ENCODE assay signal across 25 cellular contexts in genomic region chr6:88848870-88849269, GRCh38.
A peak's percentile ranks its signal among the peaks of the same experiment; 100 is the strongest.
DNase-seq lines count a peak whose midpoint lies in the region; ATAC-seq, FAIRE-seq and TF ChIP-seq lines count a peak whose summit lies in the region.
"Had no signal": no experiment of that assay in that cellular context is flagged by ENCODE, and none has a peak within 500 bp of the region (broad histone marks: within the 10 kb centered on the region; RNA-seq: fewer than 3 reads in every experiment).

No MANE protein-coding gene starts in this region.

- no peaks in the 10 kb centered on the region for H3K79me2 ChIP-seq in GM12878 (ENCODE audit: control insufficient read depth, insufficient read depth, low read length)

- peak; percentile 58 for DNase-seq in EH (ENCODE audit: low read depth)
- no peak for DNase-seq in GM12878 (ENCODE audit: low read depth, low spot score)
- DNase-seq in left kidney (ENCODE audit: low read depth, low spot score): peak; percentile 16
- DNase-seq in naive thymus-derived CD4-positive, alpha-beta T cell: no peak
- DNase-seq in stimulated activated CD4-positive, alpha-beta T cell treated with anti-CD3 and anti-CD28 coated beads, Interleukin-4, amount 100 ng/mL, for 24 hours: no peak
- no peak for DNase-seq in SW 1271 (lab: John Stamatoyannopoulos, UW)
- DNase-seq in RPMI8226: no peak
- DNase-seq: Caco-2; CD4-positive, alpha-beta T cell; DMS153; GDM1; GM23248; H9; KG1; NCI-H1092 treated with DMSO at 0.1 percent for 48 hours; NCI-H1436 treated with DMSO at 0.1 percent for 48 hours; NCI-H1930; NCI-H226; NCI-H510A treated with DMSO at 0.1 percent for 48 hours; NCI-H774; OCI-M1 had no signal

- WGBS in GM12878 (ENCODE audit: insufficient coverage, insufficient replicate concordance, low lambda C conversion rate, missing lambda C conversion rate): 100% methylated on average over 1 of the region's 1 CpG

- intact Hi-C loops in GM12878 (cut with micrococcal nuclease; ENCODE audit: unreplicated experiment): no loop called here
- intact Hi-C loops in naive thymus-derived CD4-positive, alpha-beta T cell (cut with micrococcal nuclease): no loop called here

- H3K4me1 Mint-ChIP-seq in naive thymus-derived CD4-positive, alpha-beta T cell: peaks cover 0 to 5% (median 0%) of the 10 kb centered on the region in 7 donors
- H3K4me1 Mint-ChIP-seq: H9 had no signal

- TF ChIP-seq POLR2A in GM12878 (IDR thresholded peaks at IDR 0.05; ENCODE audit: low read depth, low read length): no peak

- no peak for TF ChIP-seq RAD21 in GM12878 (IDR thresholded peaks at IDR 0.05; ENCODE audit: insufficient read depth, low read depth, low read length)

- H4K20me1 ChIP-seq in GM12878 (ENCODE audit: control insufficient read depth, insufficient read depth): no peaks in the 10 kb centered on the region
- H4K20me1 ChIP-seq: BLaER1 had no signal

- no peak overlapping the region for H3K4me3 Mint-ChIP-seq in naive thymus-derived CD4-positive, alpha-beta T cell
- H3K4me3 Mint-ChIP-seq: CD4-positive, alpha-beta T cell; H9 had no signal

- POLR2A ChIA-PET in HEK293 (lab: Yijun Ruan, JAX) (no interaction called here), GM12878 (lab: Charles Lee) (interaction anchor here (0.6 to 1.0 kb wide), 2 partner anchors 10 to 145 kb away, joined by 4 to 9 read pairs; no protein-coding TSS in a partner anchor)
- POLR2A ChIA-PET in naive thymus-derived CD4-positive, alpha-beta T cell (lab: Charles Lee): no interaction called here

- H3K4me3 ChIP-seq in HEK293 (ENCODE audit: low read depth, low read length) (no peak overlapping the region), GM12878 (no peak overlapping the region)
- no peak overlapping the region for H3K4me3 ChIP-seq in naive thymus-derived CD4-positive, alpha-beta T cell (ENCODE audit: low read length)
- H3K4me3 ChIP-seq: BLaER1, GM23248 had no signal

- BruUV-seq in GM12878 (replicated peaks; lab: Mats Ljungman, UMichigan): no TSS peak

- H3K27ac Mint-ChIP-seq in naive thymus-derived CD4-positive, alpha-beta T cell: peak overlapping the region in 3 of 9 donors; percentile 24 to 69 (median 34)
- H3K27ac Mint-ChIP-seq: CD4-positive, alpha-beta T cell had no signal

- no peaks in the 10 kb centered on the region for H3K9me3 ChIP-seq in HEK293 (ENCODE audit: control insufficient read depth, insufficient read depth, low read depth, low read length)
- no peaks in the 10 kb centered on the region; the same call in 2 of the 3 replicates for H3K9me3 ChIP-seq in GM12878 (replicated peaks; ENCODE audit: control insufficient read depth, insufficient read depth, low read length)
- H3K9me3 ChIP-seq in naive thymus-derived CD4-positive, alpha-beta T cell (ENCODE audit: control insufficient read depth in 2 of 3, low read length in 3 of 3): no peaks in the 10 kb centered on the region
- H3K9me3 ChIP-seq: BLaER1, Caco-2 had no signal

- peak; percentile 27; the same call in 1 of the 3 replicates for ATAC-seq in GM12878
- no peak for ATAC-seq in naive thymus-derived CD4-positive, alpha-beta T cell
- ATAC-seq: Right ventricle myocardium inferior had no signal

- RAD21 ChIA-PET in GM12878 (lab: Charles Lee; ENCODE audit: unreplicated experiment): interaction anchor here (1.0 kb wide), 2 partner anchors 9 to 19 kb away, joined by 3 read pairs; no protein-coding TSS in a partner anchor

- in situ Hi-C loops in GM12878 (cut with MboI): no loop called here

- H3K36me3 Mint-ChIP-seq in naive thymus-derived CD4-positive, alpha-beta T cell: peaks cover 3 to 41% (median 32%) of the 10 kb centered on the region in 5 donors

- CTCF ChIA-PET in HEK293 (lab: Yijun Ruan, JAX): interaction anchor here (0.7 kb wide), 1 partner anchor 22 kb away, joined by 5 read pairs; no protein-coding TSS in a partner anchor
- CTCF ChIA-PET in GM12878 (lab: Yijun Ruan, JAX): no interaction called here
- CTCF ChIA-PET in naive thymus-derived CD4-positive, alpha-beta T cell (lab: Charles Lee): no interaction called here

- no peaks in the 10 kb centered on the region for H3K27me3 Mint-ChIP-seq in naive thymus-derived CD4-positive, alpha-beta T cell
- H3K27me3 Mint-ChIP-seq: CD4-positive, alpha-beta T cell had no signal

- H3K27ac ChIP-seq in HEK293 (ENCODE audit: extremely low read depth, low read depth, low read length): no peak overlapping the region
- no peak overlapping the region for H3K27ac ChIP-seq in GM12878 (ENCODE audit: control insufficient read depth, insufficient read depth)
- H3K27ac ChIP-seq in naive thymus-derived CD4-positive, alpha-beta T cell (ENCODE audit: low read depth, low read length): no peak overlapping the region
- H3K27ac ChIP-seq: BLaER1, GM23248 had no signal

- no peak for TF ChIP-seq EP300 in GM12878 (IDR thresholded peaks at IDR 0.05; ENCODE audit: borderline replicate concordance in 1 of 2, control insufficient read depth in 1 of 2, low read depth in 2 of 2, low read length in 2 of 2)

- H3K4me2 ChIP-seq in GM12878 (ENCODE audit: control insufficient read depth, insufficient read depth): no peak overlapping the region
- H3K4me2 ChIP-seq: BLaER1 had no signal

- H3K27me3 ChIP-seq in GM12878 (replicated peaks in 1 of 2; ENCODE audit: control insufficient read depth in 2 of 2, insufficient read depth in 2 of 2, low read length in 1 of 2): no peaks in the 10 kb centered on the region
- H3K27me3 ChIP-seq in naive thymus-derived CD4-positive, alpha-beta T cell (ENCODE audit: control insufficient read depth in 2 of 2, insufficient read depth in 2 of 2, low read length in 2 of 2): no peaks in the 10 kb centered on the region
- H3K27me3 ChIP-seq: BLaER1 had no signal

- H3K9me3 Mint-ChIP-seq in naive thymus-derived CD4-positive, alpha-beta T cell: no peaks in the 10 kb centered on the region
- H3K9me3 Mint-ChIP-seq: CD4-positive, alpha-beta T cell; H9 had no signal

- SMC1A ChIA-PET in GM12878 (lab: Charles Lee; ENCODE audit: uncharacterized antibody, unreplicated experiment): interaction anchor here (1.2 kb wide), 1 partner anchor 19 kb away, joined by 4 read pairs; no protein-coding TSS in a partner anchor

- H3K36me3 ChIP-seq in HEK293 (ENCODE audit: control insufficient read depth in 2 of 2, insufficient read depth in 1 of 2, low read length in 2 of 2) (peaks cover 0 to 6% of the 10 kb centered on the region in 2 experiments; a peak in 2 of 3 replicates), GM12878 (ENCODE audit: control insufficient read depth in 2 of 2, insufficient read depth in 2 of 2, low read length in 1 of 2) (peaks cover 2 to 5% of the 10 kb centered on the region in 2 experiments; a peak in 3 of 4 replicates)
- H3K36me3 ChIP-seq in naive thymus-derived CD4-positive, alpha-beta T cell (ENCODE audit: control insufficient read depth in 2 of 3, insufficient read depth in 3 of 3, low read length in 3 of 3): peaks cover 0 to 9% (median 0%) of the 10 kb centered on the region in 3 experiments

- TF ChIP-seq CTCF in HEK293 (tag by site-specific recombination; IDR thresholded peaks at IDR 0.05) (no peak), GM12878 (IDR thresholded peaks at IDR 0.05 in 2 of 3, conservative IDR thresholded peaks at IDR 0.05 in 1 of 3; ENCODE audit: control insufficient read depth in 2 of 3, extremely low read depth in 1 of 3, insufficient read depth in 1 of 3, low read depth in 3 of 3, low read length in 3 of 3) (no peak)

- H3K4me1 ChIP-seq in HEK293 (ENCODE audit: control insufficient read depth, insufficient read depth, low read length) (peaks cover 11% of the 10 kb centered on the region; the same call in 1 of the 2 replicates), GM12878 (ENCODE audit: control insufficient read depth, insufficient read depth, low read length) (no peaks in the 10 kb centered on the region)
- H3K4me1 ChIP-seq in naive thymus-derived CD4-positive, alpha-beta T cell (ENCODE audit: control insufficient read depth in 2 of 2, insufficient read depth in 2 of 2, low read length in 2 of 2): no peaks in the 10 kb centered on the region
- H3K4me1 ChIP-seq: BLaER1, Caco-2 had no signal

- no peak overlapping the region for H2AFZ ChIP-seq in GM12878 (ENCODE audit: control insufficient read depth, low read depth, low read length)
- H2AFZ ChIP-seq: GM23248 had no signal

- no peak for FAIRE-seq in GM12878 (lab: Jason Lieb, UNC)
- FAIRE-seq: RCC 7860 had no signal

- H3K9ac ChIP-seq in GM12878 (ENCODE audit: control insufficient read depth, insufficient read depth, low read length): no peak overlapping the region
- H3K9ac ChIP-seq: BLaER1, GM23248 had no signal

TF ChIP-seq in HEK293, 187 proteins besides CTCF, POLR2A, EP300 and RAD21 (continues in another document):
- TF ChIP-seq TCF7L2 (IDR thresholded peaks at IDR 0.05; ENCODE audit: borderline replicate concordance, low read depth, low read length): peak; percentile 25; the same call in 1 of the 2 replicates
- no peak for TF ChIP-seq ZNF544 (tag by site-specific recombination; IDR thresholded peaks at IDR 0.05)
- no peak for TF ChIP-seq FEZF1 (tag by site-specific recombination; IDR thresholded peaks at IDR 0.05)
- 0 out of 2 replicates have a peak, but pooled peaks have one; percentile 28 for TF ChIP-seq TRIM28 (IDR thresholded peaks at IDR 0.05; ENCODE audit: borderline replicate concordance, low read length)
- no peak for TF ChIP-seq WT1 (tag by site-specific recombination; IDR thresholded peaks at IDR 0.05)
- no peak for TF ChIP-seq ZNF324 (tag by site-specific recombination; IDR thresholded peaks at IDR 0.05)

TF ChIP-seq in GM12878, 131 proteins besides CTCF, POLR2A, EP300 and RAD21 (continues in another document):
- no peak for TF ChIP-seq CEBPB (IDR thresholded peaks at IDR 0.05; ENCODE audit: borderline replicate concordance in 1 of 2, low read depth in 2 of 2, low read length in 2 of 2)
- no peak for TF ChIP-seq SIX5 (IDR thresholded peaks at IDR 0.05; ENCODE audit: low read depth, low read length, severe bottlenecking)
- no peak for TF ChIP-seq NR2C2 (IDR thresholded peaks at IDR 0.05; ENCODE audit: borderline replicate concordance, control insufficient read depth, insufficient read length, low read depth)
- no peak for TF ChIP-seq CBX5 (IDR thresholded peaks at IDR 0.05; ENCODE audit: low read depth)
- no peak for TF ChIP-seq SPI1 (IDR thresholded peaks at IDR 0.05; ENCODE audit: borderline replicate concordance, insufficient read depth, low read depth, low read length)
- TF ChIP-seq CHD2 (IDR thresholded peaks at IDR 0.05; ENCODE audit: borderline replicate concordance, low read depth, low read length): no peak
- no peak for TF ChIP-seq CBX3 (IDR thresholded peaks at IDR 0.05; ENCODE audit: borderline replicate concordance, low read depth)
- no peak for TF ChIP-seq ATF3 (IDR thresholded peaks at IDR 0.05; ENCODE audit: borderline replicate concordance, extremely low read depth, low read depth, low read length)
- no peak for TF ChIP-seq HDAC2 (IDR thresholded peaks at IDR 0.05)
- no peak for TF ChIP-seq MTA3 (IDR thresholded peaks at IDR 0.05; ENCODE audit: borderline replicate concordance, low read length)

Comparison
In these comparisons a context has a peak if more than half of its experiments do, and no peak if none do; other contexts are left out.
1. DNase-seq: peak in EH (single experiment) and left kidney (single experiment); none in GM12878 (single experiment), naive thymus-derived CD4-positive, alpha-beta T cell (0 of 9), stimulated activated CD4-positive, alpha-beta T cell treated with anti-CD3 and anti-CD28 coated beads, Interleukin-4, amount 100 ng/mL, for 24 hours (single experiment), SW 1271 (0 of 2) and RPMI8226 (single experiment).